Comparison of ENCODE assay signal across 10 cellular contexts in genomic region chr21:29293495-29293894, GRCh38. TPM values are rescaled to one million over a fixed set of nuclear protein-coding genes. Genes with fewer than 3 reads are reported as not detected.
A peak's percentile ranks its signal among the peaks of the same experiment; 100 is the strongest.
DNase-seq lines count a peak whose midpoint lies in the region; ATAC-seq and TF ChIP-seq lines count a peak whose summit lies in the region.
"Had no signal": no experiment of that assay in that cellular context is flagged by ENCODE, and none has a peak within 500 bp of the region (broad histone marks: within the 10 kb centered on the region; RNA-seq: fewer than 3 reads in every experiment).

No MANE protein-coding gene starts in this region.

- H3K79me2 ChIP-seq in SU-DHL-6 (ENCODE audit: insufficient read depth, low read length) (no peaks in the 10 kb centered on the region), H9 (ENCODE audit: insufficient read depth, low read length) (no peaks in the 10 kb centered on the region)

- no peak overlapping the region for H3K4ac ChIP-seq in H9 (ENCODE audit: low read depth, low read length)

- H3F3A ChIP-seq in SU-DHL-6 (ENCODE audit: insufficient read depth) = no peaks in the 10 kb centered on the region

- H2AK5ac ChIP-seq in H9 (ENCODE audit: insufficient read length, low read length) = no peak overlapping the region

- no peak overlapping the region for H3K23ac ChIP-seq in H9 (ENCODE audit: insufficient read length, low read depth, low read length)

- no peak overlapping the region for H2BK12ac ChIP-seq in H9 (ENCODE audit: insufficient read length, low read depth, low read length)

- no peak for TF ChIP-seq CTCF in SU-DHL-6 (IDR thresholded peaks at IDR 0.05; ENCODE audit: insufficient read depth, low read length, poor library complexity, severe bottlenecking)
- TF ChIP-seq CTCF in H9 (conservative IDR thresholded peaks at IDR 0.05) = no peak

- no peaks in the 10 kb centered on the region for H3K9me3 ChIP-seq in SU-DHL-6 (ENCODE audit: insufficient read depth, low read length)
- no peaks in the 10 kb centered on the region for H3K9me3 ChIP-seq in H9 (ENCODE audit: control insufficient read depth, low read depth, low read length)

- H3K4me1 ChIP-seq in H9 (ENCODE audit: insufficient read depth, low read length) = no peaks in the 10 kb centered on the region; the same call in 1 of the 2 replicates

- H3K14ac ChIP-seq in H9 (ENCODE audit: insufficient read depth, low read length) = no peak overlapping the region

- whole genome bisulfite sequencing in H9 (ENCODE audit: extremely low coverage, insufficient read length, low lambda C conversion rate) = no CpG with 5 or more reads among the region's 2 CpGs

- H3K27ac ChIP-seq in SU-DHL-6 (ENCODE audit: low read depth, low read length) (peak overlapping the region; percentile 31; the same call in 1 of the 2 replicates), H9 (ENCODE audit: insufficient read length, low read depth, low read length) (no peak overlapping the region)

- DNase-seq in H9 (no peak), DMS53 (lab: John Stamatoyannopoulos, UW) (no peak), ACHN (no peak)
- DNase-seq in effector CD4-positive, alpha-beta T cell = no peak
- DNase-seq: activated gamma-delta T cell; stimulated activated CD4-positive, alpha-beta T cell treated with anti-CD3 and anti-CD28 coated beads, Interleukin-2, amount 100 ng/mL, for 48 hours had no signal

- H3T11ph ChIP-seq in H9 (ENCODE audit: low read length) = no peak overlapping the region

- in situ Hi-C loops in ACHN (cut with HindIII; ENCODE audit: low pct_ligation_motif_present, low pct_unique_long_range_greater_than_20kb, low sequenced_read_pairs) = no loop called here

- no peak overlapping the region for H3K56ac ChIP-seq in H9 (ENCODE audit: insufficient read length, low read depth, low read length)

- no peak overlapping the region for H3K27ac Mint-ChIP-seq in H9

- no peak overlapping the region for H4K5ac ChIP-seq in H9 (ENCODE audit: insufficient read length, low read depth, low read length)

- no peaks in the 10 kb centered on the region for H3K36me3 ChIP-seq in SU-DHL-6 (ENCODE audit: low read length)

- peaks cover 0 to 10% (median 5%) of the 10 kb centered on the region in 3 experiments; a peak in 3 of 7 replicates for H3K36me3 Mint-ChIP-seq in H9 (ENCODE audit: insufficient read depth in 1 of 3, low read depth in 3 of 3)

- H3K79me1 ChIP-seq in H9 (ENCODE audit: insufficient read depth, low read depth, low read length, poor library complexity, severe bottlenecking) = no peaks in the 10 kb centered on the region

- no peaks in the 10 kb centered on the region for H3K23me2 ChIP-seq in H9 (ENCODE audit: insufficient read length, low read depth, low read length, poor library complexity, severe bottlenecking)

- no peaks in the 10 kb centered on the region for H3K9me2 ChIP-seq in SU-DHL-6 (replicated peaks; ENCODE audit: insufficient read depth, low read length)

- no peak overlapping the region for H3K4me3 ChIP-seq in SU-DHL-6 (ENCODE audit: insufficient read depth, low read length, poor library complexity, severe bottlenecking)

- peaks cover 20% of the 10 kb centered on the region for H3K27me3 Mint-ChIP-seq in H9 (ENCODE audit: low read depth)

- peak; percentile 92 for ATAC-seq in GM18498 (IDR thresholded peaks at IDR 0.05; ENCODE audit: unreplicated experiment)
- ATAC-seq in GM21390 (IDR thresholded peaks at IDR 0.05; ENCODE audit: unreplicated experiment) = peak; percentile 88
- peak; percentile 95 for ATAC-seq in HG03175 (IDR thresholded peaks at IDR 0.05; ENCODE audit: unreplicated experiment)

- H3K9me3 Mint-ChIP-seq in H9 = peaks cover 2 to 17% of the 10 kb centered on the region in 2 experiments; a peak in 2 of 5 replicates

- no peak overlapping the region for H3K4me3 Mint-ChIP-seq in H9

- no peaks in the 10 kb centered on the region for H4K20me1 ChIP-seq in SU-DHL-6 (ENCODE audit: low read depth, low read length)
- H4K20me1 ChIP-seq in H9 (ENCODE audit: control insufficient read depth, insufficient read depth, insufficient read length) = no peaks in the 10 kb centered on the region

- no peak overlapping the region for H2BK120ac ChIP-seq in H9 (ENCODE audit: low read depth, low read length, poor library complexity, severe bottlenecking)

- no peak overlapping the region for H2BK20ac ChIP-seq in H9 (ENCODE audit: low read depth, low read length, poor library complexity, severe bottlenecking)

- H3K4me2 ChIP-seq in SU-DHL-6 (ENCODE audit: low read depth, low read length, poor library complexity, severe bottlenecking) = peak overlapping the region; percentile 31
- no peak overlapping the region for H3K4me2 ChIP-seq in H9 (ENCODE audit: insufficient read depth, insufficient read length, low read length)

- no peak overlapping the region for H4K8ac ChIP-seq in H9 (replicated peaks; ENCODE audit: insufficient read length, low read depth, low read length)

- H4K91ac ChIP-seq in H9 (ENCODE audit: insufficient read length, low read depth, low read length) = no peak overlapping the region

- H2BK15ac ChIP-seq in H9 (ENCODE audit: low read depth, low read length) = no peak overlapping the region

- no peak overlapping the region for H2AFZ ChIP-seq in SU-DHL-6 (ENCODE audit: low read depth, low read length, severe bottlenecking)
- H2AFZ ChIP-seq in H9 (ENCODE audit: low read length) = no peak overlapping the region

- H3K18ac ChIP-seq in H9 (ENCODE audit: insufficient read length, low read depth, low read length) = no peak overlapping the region

- H3K4me1 Mint-ChIP-seq in H9 = peaks cover 0 to 16% of the 10 kb centered on the region in 2 experiments; a peak in 2 of 4 replicates

- H3K27me3 ChIP-seq in SU-DHL-6 (ENCODE audit: low read length) (no peaks in the 10 kb centered on the region), H9 (ENCODE audit: insufficient read depth, low read length) (no peaks in the 10 kb centered on the region; the same call in 1 of the 2 replicates)

- H3K9ac ChIP-seq in SU-DHL-6 (ENCODE audit: low read length) = no peak overlapping the region
- H3K9ac ChIP-seq in H9 (ENCODE audit: extremely low read depth, insufficient read length, low read length) = no peak overlapping the region

- no peak overlapping the region for H2BK5ac ChIP-seq in H9 (ENCODE audit: insufficient read length, low read length)

RNA-seq across cellular contexts. Expression of gene BACH1, which starts 5.2 kb away (rescaled TPM):
- 40.3 and 42.4 TPM in 2 replicates for total RNA-seq in H9 (2021)
